Comparison of ENCODE assay signal across 13 cellular contexts in the genomic region with DNA sequence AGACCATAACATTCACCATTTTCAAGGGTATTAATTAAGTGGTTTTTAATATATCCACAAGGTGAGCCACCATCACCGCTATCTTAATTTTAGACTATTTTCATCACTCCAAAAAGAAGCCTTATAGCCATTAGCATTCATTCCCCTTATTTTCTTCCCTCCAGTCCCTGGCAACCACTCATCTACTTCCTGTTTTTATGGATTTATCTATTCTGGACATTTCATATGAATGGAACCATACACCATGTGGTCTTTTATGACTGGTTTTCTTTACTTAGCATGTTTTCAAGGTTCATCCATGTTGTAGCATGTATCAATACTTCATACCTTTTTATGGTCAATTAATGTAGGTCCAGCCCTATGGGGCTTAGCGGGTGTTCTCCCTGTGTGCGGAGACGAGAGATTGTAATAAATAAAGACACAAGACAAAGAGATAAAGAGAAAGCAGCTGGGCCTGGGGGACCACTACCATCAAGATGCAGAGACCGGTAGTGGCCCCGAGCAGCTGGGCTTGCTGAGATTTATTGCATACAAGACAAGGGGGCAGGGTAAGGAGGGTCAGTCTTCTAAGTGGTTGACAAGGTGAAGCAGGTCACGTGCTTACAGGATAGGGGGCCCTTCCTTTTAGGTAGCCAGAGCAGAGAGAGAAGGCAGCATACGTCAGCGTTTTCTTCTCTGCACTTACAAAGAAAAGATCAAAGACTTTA. TPM values are rescaled to one million over a fixed set of nuclear protein-coding genes. Genes with fewer than 3 reads are reported as not detected.
DNase-seq lines count a peak whose midpoint lies in the region; ATAC-seq and TF ChIP-seq lines count a peak whose summit lies in the region.
"Had no signal": no experiment of that assay in that cellular context is flagged by ENCODE, and none has a peak within 500 bp of the region (broad histone marks: within the 10 kb centered on the region; RNA-seq: fewer than 3 reads in every experiment).

No MANE protein-coding gene starts in this region.

- peak overlapping the region; percentile 27 to 61 for H3K27ac ChIP-seq in breast epithelium
- H3K27ac ChIP-seq in transverse colon = peak overlapping the region; percentile 67 to 75 (median 68)
- H3K27ac ChIP-seq: epithelial cell of prostate, SK-N-MC had no signal

- H3K4me3 Mint-ChIP-seq in MCF 10A (ENCODE audit: unreplicated experiment) = no peak overlapping the region
- peak overlapping the region in 2 of 5 experiments; percentile 3 to 24 for H3K4me3 Mint-ChIP-seq in brain
- H3K4me3 Mint-ChIP-seq in nephron = peak overlapping the region; percentile 22 to 63 (median 53)

- H3K27me3 Mint-ChIP-seq in MCF 10A (ENCODE audit: insufficient read depth, unreplicated experiment) = no peaks in the 10 kb centered on the region
- H3K27me3 Mint-ChIP-seq in brain = no peaks in the 10 kb centered on the region
- no peaks in the 10 kb centered on the region for H3K27me3 Mint-ChIP-seq in nephron (ENCODE audit: low read depth)

- in situ Hi-C loops in transverse colon (cut with MboI; ENCODE audit: low pct_ligation_motif_present in 1 of 4, low pct_unique_long_range_greater_than_20kb in 1 of 4, low sequenced_read_pairs in 3 of 4) = no loop called here

- H3K9me3 ChIP-seq in breast epithelium = no peaks in the 10 kb centered on the region
- H3K9me3 ChIP-seq in transverse colon = no peaks in the 10 kb centered on the region

- 79 to 87% methylated on average over 3 to 9 of the region's 9 CpGs for WGBS in transverse colon (ENCODE audit: low coverage in 1 of 2), 2 donors

- H3K27ac Mint-ChIP-seq in MCF 10A (ENCODE audit: low read depth, unreplicated experiment) (no peak overlapping the region), brain (peak overlapping the region in 3 of 5 experiments; percentile 5 to 75 (median 66)), nephron (peak overlapping the region; percentile 86 to 93 (median 91))

- TF ChIP-seq POLR2A in breast epithelium (IDR thresholded peaks at IDR 0.05) (no peak), transverse colon (IDR thresholded peaks at IDR 0.05) (no peak)

- H3K4me3 ChIP-seq in breast epithelium (peak overlapping the region in 1 of 3 donors; percentile 0), transverse colon (no peak overlapping the region)
- H3K4me3 ChIP-seq: SK-N-MC had no signal

- ATAC-seq in HG02763 (IDR thresholded peaks at IDR 0.05; ENCODE audit: unreplicated experiment) = no peak

- no peak for TF ChIP-seq EP300 in transverse colon (IDR thresholded peaks at IDR 0.05; ENCODE audit: low read depth)

- H3K4me1 ChIP-seq in breast epithelium (no peaks in the 10 kb centered on the region), transverse colon (peaks cover 8 to 16% (median 10%) of the 10 kb centered on the region in 4 donors)

- intact Hi-C loops in breast epithelium (cut with DNase I; ENCODE audit: low total_unique reads) (no loop called here), MCF 10A (cut with micrococcal nuclease) (no loop called here), transverse colon (cut with DNase I; ENCODE audit: low total_unique reads) (no loop called here)

- H3K27me3 ChIP-seq in breast epithelium (no peaks in the 10 kb centered on the region), transverse colon (no peaks in the 10 kb centered on the region)

- H3K36me3 ChIP-seq in breast epithelium = no peaks in the 10 kb centered on the region
- no peaks in the 10 kb centered on the region for H3K36me3 ChIP-seq in transverse colon

- CTCF ChIA-PET in MCF 10A (lab: Yijun Ruan, JAX) = no interaction called here

- peaks cover 10% of the 10 kb centered on the region for H3K4me1 Mint-ChIP-seq in MCF 10A (ENCODE audit: insufficient read depth, unreplicated experiment)
- peaks cover 23% of the 10 kb centered on the region for H3K4me1 Mint-ChIP-seq in brain
- peaks cover 53% of the 10 kb centered on the region for H3K4me1 Mint-ChIP-seq in nephron

- TF ChIP-seq CTCF in breast epithelium (IDR thresholded peaks at IDR 0.05) = no peak
- no peak for TF ChIP-seq CTCF in MCF 10A (IDR thresholded peaks at IDR 0.05; ENCODE audit: unreplicated experiment)
- TF ChIP-seq CTCF in brain (conservative IDR thresholded peaks at IDR 0.05) = no peak
- no peak for TF ChIP-seq CTCF in nephron (IDR thresholded peaks at IDR 0.05; ENCODE audit: unreplicated experiment in 3 of 3)
- TF ChIP-seq CTCF in transverse colon (IDR thresholded peaks at IDR 0.05) = no peak

- POLR2A ChIA-PET in MCF 10A (lab: Yijun Ruan, JAX) = no interaction called here

- H3K9me3 Mint-ChIP-seq in MCF 10A (ENCODE audit: unreplicated experiment) = no peaks in the 10 kb centered on the region
- H3K9me3 Mint-ChIP-seq in brain = peaks cover 0 to 2% (median 0%) of the 10 kb centered on the region in 5 experiments
- H3K9me3 Mint-ChIP-seq in nephron = no peaks in the 10 kb centered on the region

- BruUV-seq in MCF 10A (replicated peaks; lab: Mats Ljungman, UMichigan) = no TSS peak

- DNase-seq in breast epithelium (ENCODE audit: low spot score in 2 of 2) (no peak), MCF 10A (ENCODE audit: unreplicated experiment) (no peak), transverse colon (no peak), pons (ENCODE audit: low spot score) (no peak)
- DNase-seq in activated CD8-positive, alpha-beta memory T cell treated with anti-CD3 and anti-CD28 coated beads for 24 hours = no peak
- DNase-seq: activated CD4-positive, alpha-beta T cell treated with anti-CD3 and anti-CD28 coated beads, Interleukin-2, amount 50 U/mL, for 1 hour; NCI-H1105 treated with DMSO at 0.1 percent for 48 hours; NCI-H524 had no signal

- peaks cover 12% of the 10 kb centered on the region for H3K36me3 Mint-ChIP-seq in MCF 10A (ENCODE audit: insufficient read depth, unreplicated experiment)
- H3K36me3 Mint-ChIP-seq in brain = peaks cover 40% of the 10 kb centered on the region
- peaks cover 4% of the 10 kb centered on the region for H3K36me3 Mint-ChIP-seq in nephron (ENCODE audit: low read depth)

RNA-seq across cellular contexts. Expression of a gene that starts 14.6 kb away (rescaled TPM):
- 100 to 1,000 TPM; 114 to 174 (median 143) TPM for total RNA-seq in breast epithelium
- total RNA-seq in MCF 10A (2022) = 19.8 and 24.8 TPM in 2 replicates
- polyA plus RNA-seq in brain (ENCODE audit: insufficient read depth, low read depth, low replicate concordance) = 23.8 TPM
- total RNA-seq in transverse colon = 100 to 1,000 TPM in 2 of 4 donors, 10 to 100 TPM in 2; 68.9 to 168 (median 129) TPM

RNA-seq across cellular contexts. Expression of a gene that starts 43.9 kb away (rescaled TPM):
- total RNA-seq in breast epithelium (10 to 100 TPM in 1 of 3 donors, 1 to 10 TPM in 2; 3.8 to 10.4 (median 4.9) TPM), MCF 10A (2022) (7.2 and 12.9 TPM in 2 replicates), transverse colon (10 to 100 TPM in 2 of 4 donors, 1 to 10 TPM in 2; 2.1 to 64.9 (median 7.3) TPM)
- polyA plus RNA-seq in brain (ENCODE audit: insufficient read depth, low read depth, low replicate concordance) = 5.7 TPM

RNA-seq across cellular contexts. Expression of a gene that starts 44.2 kb away (rescaled TPM):
- total RNA-seq in breast epithelium (1 to 10 TPM; 5.1 to 7.3 (median 5.9) TPM), MCF 10A (2022) (6.8 and 7.0 TPM in 2 replicates), transverse colon (1 to 10 TPM; 2.2 to 3.4 (median 2.8) TPM)
- polyA plus RNA-seq in brain (ENCODE audit: insufficient read depth, low read depth, low replicate concordance) = 33.2 TPM
